21 cellular contexts compared by ENCODE assay signal in the genomic region with DNA sequence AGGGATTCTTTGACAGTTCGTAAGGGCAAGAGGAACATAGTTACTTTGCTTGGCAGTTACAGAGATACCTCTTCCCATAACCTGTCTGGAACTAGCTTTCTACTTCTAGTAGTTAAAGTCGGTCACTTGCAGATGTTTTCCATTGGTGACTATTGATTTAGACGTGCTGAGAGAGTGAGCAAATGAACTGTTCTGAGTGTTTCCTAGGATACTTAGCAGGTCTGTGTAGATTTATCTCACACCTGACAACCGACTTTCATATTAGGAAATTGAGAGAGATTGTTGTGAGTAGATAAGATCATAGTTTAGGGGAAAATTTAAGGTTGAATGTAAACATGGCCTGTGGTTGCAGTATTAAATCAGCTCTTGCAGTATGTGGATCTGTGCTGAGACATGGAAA.
"Had no signal": no experiment of that assay in that cellular context is flagged by ENCODE, and none has a peak within 500 bp of the region (broad histone marks: within the 10 kb centered on the region; RNA-seq: fewer than 3 reads in every experiment).

No MANE protein-coding gene starts in this region.

- DNase-seq: KBM-7, MG63, NCI-H1092, NCI-H1105 treated with DMSO at 0.1 percent for 48 hours, NCI-H1436 treated with DMSO at 0.1 percent for 48 hours, NCI-H1694 treated with DMSO at 0.1 percent for 48 hours, NCI-H1930, NCI-H2081, NCI-H2107, NCI-H2227 treated with DMSO at 0.1 percent for 48 hours, NCI-H524, NCI-H526 treated with DMSO at 0.1 percent for 48 hours, NCI-H748 treated with DMSO at 0.1 percent for 48 hours, PC-3, SHP77, SK-N-SH, SW 1271 had no signal

- H3K4me3 ChIP-seq: MG63 had no signal

- H3K36me3 ChIP-seq: MG63 had no signal

- H3K4me2 ChIP-seq: SK-N-SH had no signal

- H3K9me3 ChIP-seq: MG63, SK-N-SH had no signal

- H3K27ac ChIP-seq: HL-60, RWPE1 had no signal

- FAIRE-seq: HTR-8/SVneo had no signal

- ATAC-seq: Panc1, PC-3 had no signal

- H3K9ac ChIP-seq: SK-N-SH had no signal

- H3K27me3 ChIP-seq: MG63 had no signal
